ENCODE assay signal across 9 cellular contexts in genomic region chr1:30919025-30919881, GRCh38. TPM values are rescaled to one million over a fixed set of nuclear protein-coding genes. Genes with fewer than 3 reads are reported as not detected.
DNase-seq lines count a peak whose midpoint lies in the region; ATAC-seq, FAIRE-seq and TF ChIP-seq lines count a peak whose summit lies in the region.
"Had no signal": no experiment of that assay in that cellular context is flagged by ENCODE, and none has a peak within 500 bp of the region (broad histone marks: within the 10 kb centered on the region; RNA-seq: fewer than 3 reads in every experiment).

No MANE protein-coding gene starts in this region.

- no peak overlapping the region for H3K4me3 Mint-ChIP-seq in WTC11
- H3K4me3 Mint-ChIP-seq: activated naive CD4-positive, alpha-beta T cell treated with anti-CD3 and anti-CD28 coated beads, Interleukin-2, amount 10 ng/mL, durations not matched to agents 7 days and 5 days had no signal

- H3K4me1 Mint-ChIP-seq in WTC11 = no peaks in the 10 kb centered on the region
- H3K4me1 Mint-ChIP-seq: activated naive CD4-positive, alpha-beta T cell treated with anti-CD3 and anti-CD28 coated beads, Interleukin-2, amount 10 ng/mL, durations not matched to agents 7 days and 5 days had no signal

- BruUV-seq in A673 (replicated peaks; lab: Mats Ljungman, UMichigan) = no TSS peak

- ATAC-seq in WTC11 = peak; percentile 39
- ATAC-seq in GM18861 (IDR thresholded peaks at IDR 0.05; ENCODE audit: unreplicated experiment) = no peak

- no peaks in the 10 kb centered on the region for H3K27me3 Mint-ChIP-seq in WTC11 (ENCODE audit: low read depth)

- no peak overlapping the region for H3K27ac ChIP-seq in A673 (ENCODE audit: low read depth, low read length, poor library complexity, severe bottlenecking)
- H3K27ac ChIP-seq in HL-60 (replicated peaks) = no peak overlapping the region; the same call in 1 of the 2 replicates
- no peak overlapping the region for H3K27ac ChIP-seq in keratinocyte (ENCODE audit: control insufficient read depth, insufficient read depth, low read length)

- H3K4me1 ChIP-seq in A673 (ENCODE audit: insufficient read depth, low read length, poor library complexity, severe bottlenecking) (no peaks in the 10 kb centered on the region), keratinocyte (ENCODE audit: control insufficient read depth, extremely low read depth, insufficient read depth, low read length) (peaks cover 2% of the 10 kb centered on the region)

- H3K36me3 ChIP-seq in A673 (ENCODE audit: insufficient read depth, low read length, poor library complexity, severe bottlenecking) (no peaks in the 10 kb centered on the region), keratinocyte (ENCODE audit: control insufficient read depth in 2 of 2, extremely low read depth in 1 of 2, insufficient read depth in 2 of 2, low read length in 2 of 2) (no peaks in the 10 kb centered on the region)

- CTCF ChIA-PET in A673 (lab: Charles Lee) (interaction anchor here (1.7 kb wide), 1 partner anchor 117 kb away, joined by 4 read pairs; no protein-coding TSS in a partner anchor), WTC11 (lab: Charles Lee) (interaction anchor here (0.9 to 4.0 kb wide), 11 partner anchors 8 to 276 kb away, joined by 3 to 27 read pairs (median 5); no protein-coding TSS in a partner anchor)

- peak; percentile 66 for FAIRE-seq in keratinocyte (lab: Jason Lieb, UNC)

- H3K9me1 ChIP-seq in keratinocyte (ENCODE audit: control insufficient read depth, extremely low read depth, insufficient read depth, low read length) = no peaks in the 10 kb centered on the region

- H3K79me2 ChIP-seq in keratinocyte (ENCODE audit: control insufficient read depth, insufficient read depth, low read length) = no peaks in the 10 kb centered on the region

- H3K9me3 Mint-ChIP-seq in WTC11 = no peaks in the 10 kb centered on the region
- H3K9me3 Mint-ChIP-seq: activated naive CD4-positive, alpha-beta T cell treated with anti-CD3 and anti-CD28 coated beads, Interleukin-2, amount 10 ng/mL, durations not matched to agents 7 days and 5 days had no signal

- no peak overlapping the region for H2AFZ ChIP-seq in keratinocyte (ENCODE audit: control insufficient read depth, low read length)

- TF ChIP-seq CTCF in A673 (conservative IDR thresholded peaks at IDR 0.05; ENCODE audit: low read depth, low read length) (no peak), HL-60 (IDR thresholded peaks at IDR 0.05; ENCODE audit: insufficient read depth, low read length) (no peak), WTC11 (IDR thresholded peaks at IDR 0.05) (no peak), keratinocyte (optimal IDR thresholded peaks at IDR 0.05 in 1 of 3, IDR thresholded peaks at IDR 0.05 in 1 of 3, conservative IDR thresholded peaks at IDR 0.05 in 1 of 3; ENCODE audit: extremely low read depth in 1 of 3, insufficient read depth in 2 of 3, low read length in 3 of 3) (no peak)

- no peaks in the 10 kb centered on the region for H3K36me3 Mint-ChIP-seq in WTC11
- H3K36me3 Mint-ChIP-seq: activated naive CD4-positive, alpha-beta T cell treated with anti-CD3 and anti-CD28 coated beads, Interleukin-2, amount 10 ng/mL, durations not matched to agents 7 days and 5 days had no signal

- no peak overlapping the region for H3K27ac Mint-ChIP-seq in WTC11
- H3K27ac Mint-ChIP-seq: activated naive CD4-positive, alpha-beta T cell treated with anti-CD3 and anti-CD28 coated beads, Interleukin-2, amount 10 ng/mL, durations not matched to agents 7 days and 5 days had no signal

- dilution Hi-C loops in keratinocyte (cut with MboI; ENCODE audit: extremely low pct_ligation_motif_present, low sequenced_read_pairs) = loop anchor here (25.0 kb wide), 1 partner anchor 107 kb away; no protein-coding TSS in a partner anchor

- no peak overlapping the region for H3K4me2 ChIP-seq in keratinocyte (ENCODE audit: control insufficient read depth, extremely low read depth, insufficient read depth, low read depth, low read length)

- intact Hi-C loops in A673 (cut with micrococcal nuclease; ENCODE audit: unreplicated experiment) = no loop called here

- peak; percentile 55 for DNase-seq in A673 (ENCODE audit: low spot score)
- DNase-seq in HL-60 (ENCODE audit: low read depth in 1 of 2, low spot score in 1 of 2) = peak; percentile 75 to 83
- DNase-seq in WTC11 (ENCODE audit: low spot score) = no peak
- DNase-seq in keratinocyte (ENCODE audit: low read depth, low spot score) = peak; percentile 28
- no peak for DNase-seq in GM03348 (ENCODE audit: low spot score)
- no peak for DNase-seq in kidney glomerular epithelial cell (lab: John Stamatoyannopoulos, UW)
- DNase-seq in COLO668 (lab: John Stamatoyannopoulos, UW; ENCODE audit: unreplicated experiment) = no peak
- DNase-seq: activated naive CD4-positive, alpha-beta T cell treated with anti-CD3 and anti-CD28 coated beads, Interleukin-2, amount 10 ng/mL, durations not matched to agents 7 days and 5 days had no signal

- H4K20me1 ChIP-seq in keratinocyte (ENCODE audit: control insufficient read depth, extremely low read depth, insufficient read depth, low read length) = no peaks in the 10 kb centered on the region

- H3K9me3 ChIP-seq in A673 (ENCODE audit: low read depth, low read length, poor library complexity, severe bottlenecking) (no peaks in the 10 kb centered on the region), keratinocyte (ENCODE audit: control insufficient read depth, low read depth, low read length) (no peaks in the 10 kb centered on the region)

- H3K9ac ChIP-seq in keratinocyte (ENCODE audit: control insufficient read depth, extremely low read depth, insufficient read depth, low read length) = no peak overlapping the region

- POLR2A ChIA-PET in A673 (lab: Charles Lee; ENCODE audit: low non-redundant PET) (interaction anchor here (0.5 kb wide), 1 partner anchor 133 kb away, joined by 3 read pairs; no protein-coding TSS in a partner anchor), WTC11 (lab: Charles Lee) (interaction anchor here (0.7 kb wide), 1 partner anchor 116 kb away, joined by 5 read pairs; no protein-coding TSS in a partner anchor)

- H3K27me3 ChIP-seq in A673 (replicated peaks; ENCODE audit: insufficient read depth, low read depth, low read length, poor library complexity) = no peaks in the 10 kb centered on the region
- no peaks in the 10 kb centered on the region for H3K27me3 ChIP-seq in HL-60 (ENCODE audit: insufficient read depth, poor library complexity, severe bottlenecking)
- no peaks in the 10 kb centered on the region for H3K27me3 ChIP-seq in keratinocyte (ENCODE audit: control insufficient read depth, extremely low read depth, insufficient read depth, low read length)

- H3K4me3 ChIP-seq in A673 (ENCODE audit: low read depth, low read length, poor library complexity, severe bottlenecking) = no peak overlapping the region
- H3K4me3 ChIP-seq in HL-60 (replicated peaks; ENCODE audit: insufficient read depth, low read length) = no peak overlapping the region
- H3K4me3 ChIP-seq in keratinocyte (ENCODE audit: control insufficient read depth in 2 of 3, extremely low read depth in 1 of 3, insufficient read depth in 2 of 3, low read depth in 1 of 3, low read length in 3 of 3) = no peak overlapping the region

TF ChIP-seq in WTC11, 78 proteins besides CTCF, POLR2A, EP300 and RAD21 (continues in another document):
- TF ChIP-seq USF1 (CRISPR knock-in tag; IDR thresholded peaks at IDR 0.05) (no peak), TEAD1 (CRISPR knock-in tag; IDR thresholded peaks at IDR 0.05) (no peak), PREB (CRISPR knock-in tag; IDR thresholded peaks at IDR 0.05; ENCODE audit: borderline replicate concordance) (no peak), MYBL2 (CRISPR knock-in tag; IDR thresholded peaks at IDR 0.05) (no peak), ZNF416 (CRISPR knock-in tag; IDR thresholded peaks at IDR 0.05) (no peak), PRRX2 (CRISPR knock-in tag; IDR thresholded peaks at IDR 0.05) (no peak), ELF4 (CRISPR knock-in tag; IDR thresholded peaks at IDR 0.05; ENCODE audit: low read depth) (no peak), JUN (CRISPR knock-in tag; IDR thresholded peaks at IDR 0.05) (no peak)

RNA-seq across cellular contexts. Expression of gene SDC3, which starts 10.7 kb away (rescaled TPM):
- total RNA-seq in A673 (2021) = 7.7 and 11.6 TPM in 2 replicates
- total RNA-seq in WTC11 (2021) = 31.1 to 32.3 TPM (median 31.2 TPM) in 3 replicates
- polyA plus RNA-seq in keratinocyte = 5.6 to 14.5 TPM (median 8.8 TPM) in 3 replicates
- polyA plus RNA-seq in keratinocyte (2011; ENCODE audit: low read depth) = 2.3 TPM
- polyA plus RNA-seq in keratinocyte (2011; cell fraction: cytosol; rRNA removed) = 6.1 and 13.2 TPM in 2 replicates
- polyA plus RNA-seq in keratinocyte (2011; cell fraction: nucleus; rRNA removed) = 27.7 and 44.1 TPM in 2 replicates
- 8.0 and 27.2 TPM in 2 replicates for polyA plus RNA-seq in keratinocyte (2012; ENCODE audit: low replicate concordance)
- polyA minus RNA-seq in keratinocyte = 12.1 to 36.1 TPM (median 15.5 TPM) in 3 replicates
- polyA minus RNA-seq in keratinocyte (2011; cell fraction: cytosol; rRNA and poly(A)+ RNA removed) = 26.5 TPM
- 52.3 and 57.6 TPM in 2 replicates for polyA minus RNA-seq in keratinocyte (2011; cell fraction: nucleus; rRNA and poly(A)+ RNA removed)

Comparison
In these comparisons a context has a peak if more than half of its experiments do, and no peak if none do; other contexts are left out.
1. DNase-seq: peak in A673 (single experiment), HL-60 (2 of 2) and keratinocyte (single experiment); none in WTC11 (single experiment), GM03348 (single experiment), kidney glomerular epithelial cell (single experiment) and COLO668 (single experiment).